In the genomic region with DNA sequence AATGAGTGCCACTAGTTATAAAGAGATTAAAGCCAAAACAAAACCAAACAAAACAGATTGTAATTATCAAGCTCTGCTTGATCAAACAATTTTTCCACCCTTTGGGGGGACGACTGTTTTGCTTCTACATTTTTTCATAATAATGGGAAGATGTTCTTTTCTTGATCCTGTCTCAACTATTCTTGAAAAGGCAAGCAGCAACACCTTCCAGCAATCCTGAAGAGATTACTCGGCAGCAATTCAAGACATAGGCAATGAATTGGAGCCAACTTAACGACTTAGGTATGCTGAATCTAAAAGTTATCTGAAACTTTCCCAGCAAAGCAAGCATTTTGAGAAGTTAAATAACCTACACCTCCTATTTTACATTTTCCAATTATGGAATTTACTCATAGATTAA, we compare ENCODE assay signal across 26 cellular contexts.
DNase-seq lines count a peak whose midpoint lies in the region; ATAC-seq, FAIRE-seq and TF ChIP-seq lines count a peak whose summit lies in the region.
"Had no signal": no experiment of that assay in that cellular context is flagged by ENCODE, and none has a peak within 500 bp of the region (broad histone marks: within the 10 kb centered on the region; RNA-seq: fewer than 3 reads in every experiment).

No MANE protein-coding gene starts in this region.

- intact Hi-C loops in gastrocnemius medialis (cut with DNase I; ENCODE audit: low total_unique reads), result no loop called here

- H3K4me1 ChIP-seq in SJSA1 (replicated peaks) (no peaks in the 10 kb centered on the region), keratinocyte (ENCODE audit: control insufficient read depth, extremely low read depth, insufficient read depth, low read length) (peaks cover 9% of the 10 kb centered on the region), gastrocnemius medialis (peaks cover 26 to 28% of the 10 kb centered on the region in 2 donors)
- H3K4me1 ChIP-seq: BE2C had no signal

- H3K9me3 ChIP-seq in SJSA1 (replicated peaks) (peaks cover 8% of the 10 kb centered on the region), keratinocyte (ENCODE audit: control insufficient read depth, low read depth, low read length) (no peaks in the 10 kb centered on the region), gastrocnemius medialis (no peaks in the 10 kb centered on the region)
- H3K9me3 ChIP-seq: BE2C, BLaER1 had no signal

- in situ Hi-C loops in gastrocnemius medialis (cut with MboI; ENCODE audit: low sequenced_read_pairs in 4 of 4), result no loop called here

- dilution Hi-C loops in keratinocyte (cut with MboI; ENCODE audit: extremely low pct_ligation_motif_present, low sequenced_read_pairs), result no loop called here

- no peak for ATAC-seq in gastrocnemius medialis
- ATAC-seq: GM12878 had no signal

- FAIRE-seq in bronchial epithelial cell (lab: Jason Lieb, UNC), result no peak
- FAIRE-seq in keratinocyte (lab: Jason Lieb, UNC), result peak; percentile 67
- FAIRE-seq: GM12878, GM12892, GM18507 had no signal

- no peak overlapping the region for H3K9ac ChIP-seq in keratinocyte (ENCODE audit: control insufficient read depth, extremely low read depth, insufficient read depth, low read length)
- H3K9ac ChIP-seq: BLaER1 had no signal

- TF ChIP-seq CTCF in bronchial epithelial cell (IDR thresholded peaks at IDR 0.05; ENCODE audit: insufficient read depth, low read length, severe bottlenecking) (no peak), keratinocyte (optimal IDR thresholded peaks at IDR 0.05 in 1 of 3, IDR thresholded peaks at IDR 0.05 in 1 of 3, conservative IDR thresholded peaks at IDR 0.05 in 1 of 3; ENCODE audit: extremely low read depth in 1 of 3, insufficient read depth in 2 of 3, low read length in 3 of 3) (no peak), gastrocnemius medialis (IDR thresholded peaks at IDR 0.05 in 4 of 5, conservative IDR thresholded peaks at IDR 0.05 in 1 of 5) (no peak)

- peak overlapping the region; percentile 4 for H2AFZ ChIP-seq in keratinocyte (ENCODE audit: control insufficient read depth, low read length)

- no peak overlapping the region for H3K27ac ChIP-seq in SJSA1
- no peak overlapping the region for H3K27ac ChIP-seq in keratinocyte (ENCODE audit: control insufficient read depth, insufficient read depth, low read length)
- H3K27ac ChIP-seq in gastrocnemius medialis, result peak overlapping the region; percentile 20 to 70 (median 53)
- H3K27ac ChIP-seq: BLaER1 had no signal

- H3K27me3 ChIP-seq in SJSA1 (replicated peaks) (no peaks in the 10 kb centered on the region), bronchial epithelial cell (ENCODE audit: control insufficient read depth, insufficient read depth, low read length) (no peaks in the 10 kb centered on the region), keratinocyte (ENCODE audit: control insufficient read depth, extremely low read depth, insufficient read depth, low read length) (no peaks in the 10 kb centered on the region), gastrocnemius medialis (no peaks in the 10 kb centered on the region)
- H3K27me3 ChIP-seq: BE2C, BLaER1 had no signal

- no peaks in the 10 kb centered on the region for H3K79me2 ChIP-seq in keratinocyte (ENCODE audit: control insufficient read depth, insufficient read depth, low read length)

- H3K36me3 ChIP-seq in SJSA1 (peaks cover 18% of the 10 kb centered on the region), bronchial epithelial cell (ENCODE audit: control insufficient read depth, insufficient read depth, low read length) (no peaks in the 10 kb centered on the region), keratinocyte (ENCODE audit: control insufficient read depth in 2 of 2, extremely low read depth in 1 of 2, insufficient read depth in 2 of 2, low read length in 2 of 2) (no peaks in the 10 kb centered on the region), gastrocnemius medialis (no peaks in the 10 kb centered on the region)
- H3K36me3 ChIP-seq: BE2C, BLaER1 had no signal

- H4K20me1 ChIP-seq in keratinocyte (ENCODE audit: control insufficient read depth, extremely low read depth, insufficient read depth, low read length), result no peaks in the 10 kb centered on the region
- H4K20me1 ChIP-seq: BLaER1 had no signal

- H3K4me3 ChIP-seq in SJSA1 (no peak overlapping the region), bronchial epithelial cell (ENCODE audit: low read depth, low read length) (no peak overlapping the region), keratinocyte (ENCODE audit: control insufficient read depth in 2 of 3, extremely low read depth in 1 of 3, insufficient read depth in 2 of 3, low read depth in 1 of 3, low read length in 3 of 3) (no peak overlapping the region), gastrocnemius medialis (no peak overlapping the region)
- H3K4me3 ChIP-seq: BLaER1, GM12878 had no signal

- TF ChIP-seq POLR2A in gastrocnemius medialis (IDR thresholded peaks at IDR 0.05), result no peak

- H3K9me1 ChIP-seq in keratinocyte (ENCODE audit: control insufficient read depth, extremely low read depth, insufficient read depth, low read length), result no peaks in the 10 kb centered on the region

- H3K4me2 ChIP-seq in keratinocyte (ENCODE audit: control insufficient read depth, extremely low read depth, insufficient read depth, low read depth, low read length), result peak overlapping the region; percentile 7
- H3K4me2 ChIP-seq: BLaER1 had no signal

- peak; percentile 64 to 69 for DNase-seq in SJSA1 (ENCODE audit: low read depth in 1 of 2, low spot score in 2 of 2)
- peak; percentile 31 for DNase-seq in bronchial epithelial cell (ENCODE audit: low read depth)
- no peak for DNase-seq in keratinocyte (ENCODE audit: low read depth, low spot score)
- DNase-seq in gastrocnemius medialis, result no peak
- no peak for DNase-seq in amygdala (lab: John Stamatoyannopoulos, UW)
- DNase-seq in midbrain (lab: John Stamatoyannopoulos, UW), result no peak
- DNase-seq in T-helper 1 cell, result no peak
- DNase-seq: 8988T; ACHN; BE2C; C1 segment of cervical spinal cord; CD4-positive, alpha-beta memory T cell; CD4-positive, CD25-positive, alpha-beta regulatory T cell; CD8-positive, alpha-beta memory T cell; COR-L47; DMS 273 treated with DMSO at 0.1 percent for 48 hours; DMS153; DMS53; DMS79; DND-41; EL; GDM1 had no signal

Comparison
In these comparisons a context has a peak if more than half of its experiments do, and no peak if none do; other contexts are left out.
1. DNase-seq: peak in SJSA1 (2 of 2) and bronchial epithelial cell (single experiment); none in keratinocyte (single experiment), gastrocnemius medialis (0 of 2), amygdala (0 of 56), midbrain (single experiment) and T-helper 1 cell (0 of 5).
2. H3K27ac ChIP-seq: peak in gastrocnemius medialis (4 of 4); none in SJSA1 (single experiment) and keratinocyte (single experiment).